Comparison of ENCODE assay signal across 8 cellular contexts in the genomic region with DNA sequence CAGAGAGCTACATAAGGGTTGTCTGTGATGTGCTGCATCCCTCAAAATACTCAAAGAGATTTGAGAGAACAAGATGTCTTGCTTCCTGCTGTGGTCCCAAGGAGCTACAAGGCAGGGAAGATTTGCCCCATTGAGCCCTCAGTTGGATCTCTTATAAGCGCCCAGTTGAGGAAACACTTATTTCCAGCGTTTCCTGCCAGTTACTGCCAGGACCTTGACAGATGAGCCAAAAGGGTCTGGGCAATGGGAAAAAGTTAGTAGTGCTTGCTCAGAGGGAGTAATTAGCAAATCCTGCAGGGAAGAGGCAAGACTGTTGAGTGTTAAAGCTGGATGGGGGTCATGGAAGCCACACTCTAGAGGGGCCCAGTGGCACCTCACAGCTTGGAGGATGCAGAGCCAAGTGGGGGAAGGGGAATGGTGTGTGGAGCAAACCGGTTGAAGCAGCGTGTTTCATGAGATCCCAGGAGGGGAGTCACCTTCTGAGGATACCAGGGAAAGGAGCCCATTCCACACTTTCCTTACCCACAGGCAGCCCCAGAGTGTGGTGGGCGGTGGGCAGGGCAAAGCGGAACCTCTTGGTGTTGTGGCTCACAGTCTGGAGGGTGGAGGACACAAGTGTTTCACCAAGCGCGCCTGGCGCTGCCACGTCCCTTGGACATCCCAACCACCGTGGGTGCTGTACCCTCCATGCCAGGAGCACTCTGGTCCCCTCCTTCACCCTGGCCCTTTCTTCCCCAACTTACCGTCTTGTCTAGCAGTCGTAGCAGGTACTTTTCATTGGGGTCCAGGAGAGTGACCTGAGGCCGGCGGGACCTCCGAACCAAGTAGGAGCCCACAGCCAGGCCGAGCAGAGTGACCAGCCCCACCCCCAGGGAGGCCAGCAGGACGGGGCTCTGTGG. TPM values are rescaled to one million over a fixed set of nuclear protein-coding genes. Genes with fewer than 3 reads are reported as not detected.
A peak's percentile ranks its signal among the peaks of the same experiment; 100 is the strongest.
DNase-seq lines count a peak whose midpoint lies in the region; TF ChIP-seq lines count a peak whose summit lies in the region.

No MANE protein-coding gene starts in this region.

- H3K27ac Mint-ChIP-seq in immature natural killer cell, result peak overlapping the region; percentile 60 to 86 (median 78)

- H3K36me3 ChIP-seq in adrenal gland (replicated peaks in 1 of 2) (peaks cover 0 to 27% of the 10 kb centered on the region in 2 donors), subcutaneous abdominal adipose tissue (ENCODE audit: control insufficient read depth in 5 of 5, insufficient read depth in 5 of 5, low read length in 5 of 5) (peaks cover 10 to 38% (median 36%) of the 10 kb centered on the region in 5 donors)

- H3K9me3 ChIP-seq in adrenal gland (replicated peaks in 1 of 3) (no peaks in the 10 kb centered on the region), subcutaneous abdominal adipose tissue (ENCODE audit: control insufficient read depth in 5 of 5, low read length in 5 of 5) (no peaks in the 10 kb centered on the region)

- peak overlapping the region in 4 of 5 donors; percentile 85 to 93 (median 90) for H3K9ac ChIP-seq in subcutaneous abdominal adipose tissue (ENCODE audit: low read length in 5 of 5)

- no peak for TF ChIP-seq CTCF in adrenal gland (IDR thresholded peaks at IDR 0.05)

- 44 to 50% (median 48%) methylated on average over 17 to 18 of the region's 18 CpGs for WGBS in adrenal gland, 4 donors

- peak overlapping the region; percentile 74 to 97 (median 91) for H3K27ac ChIP-seq in adrenal gland
- H3K27ac ChIP-seq in subcutaneous abdominal adipose tissue (ENCODE audit: low read depth, low read length), result peak overlapping the region; percentile 60

- H3K27me3 Mint-ChIP-seq in immature natural killer cell (ENCODE audit: low read depth in 3 of 3), result peaks cover 2 to 5% (median 5%) of the 10 kb centered on the region in 3 donors

- DNase-seq in activated T-cell treated with anti-CD3 and anti-CD28 coated beads for 1 hour (ENCODE audit: low read depth) (peak; percentile 5), activated T-cell treated with anti-CD3 and anti-CD28 coated beads for 4 hours (no peak), adrenal gland (peak in 4 of 7 donors; percentile 15 to 58 (median 28)), immature natural killer cell (no peak), DMS 273 (lab: John Stamatoyannopoulos, UW; ENCODE audit: unreplicated experiment) (no peak), NCI-H2081 treated with DMSO at 0.1 percent for 48 hours (lab: John Stamatoyannopoulos, UW) (no peak), HPDE6-E6E7 (ENCODE audit: extremely low spot score) (no peak)

- no peaks in the 10 kb centered on the region for H3K27me3 ChIP-seq in adrenal gland
- no peaks in the 10 kb centered on the region for H3K27me3 ChIP-seq in subcutaneous abdominal adipose tissue (ENCODE audit: control insufficient read depth in 5 of 5, insufficient read depth in 4 of 5, low read length in 5 of 5)

- H3K4me3 ChIP-seq in adrenal gland (peak overlapping the region; percentile 45 to 94 (median 89)), subcutaneous abdominal adipose tissue (ENCODE audit: low read depth in 1 of 5, low read length in 5 of 5) (peak overlapping the region; percentile 65 to 93 (median 86))

- intact Hi-C loops in adrenal gland (cut with DNase I), result no loop called here

- H3K4me1 ChIP-seq in adrenal gland (replicated peaks in 1 of 2), result peaks cover 12 to 36% of the 10 kb centered on the region in 2 donors
- H3K4me1 ChIP-seq in subcutaneous abdominal adipose tissue (ENCODE audit: control insufficient read depth in 5 of 5, insufficient read depth in 5 of 5, low read length in 5 of 5), result peaks cover 11 to 34% (median 26%) of the 10 kb centered on the region in 5 donors

- H3K9me3 Mint-ChIP-seq in immature natural killer cell, result no peaks in the 10 kb centered on the region

- peaks cover 18 to 30% of the 10 kb centered on the region in 2 donors for H3K4me1 Mint-ChIP-seq in immature natural killer cell

- H3K36me3 Mint-ChIP-seq in immature natural killer cell, result peaks cover 0 to 9% (median 4%) of the 10 kb centered on the region in 3 donors

- peak overlapping the region; percentile 72 to 81 (median 77) for H3K4me3 Mint-ChIP-seq in immature natural killer cell

- TF ChIP-seq POLR2A in adrenal gland (IDR thresholded peaks at IDR 0.05), result no peak

RNA-seq across cellular contexts. Expression of gene CYB5R1, which starts 0.8 kb away (rescaled TPM):
- 100 to 1,000 TPM in 3 of 8 donors, 10 to 100 TPM in 5; 83.0 to 247 (median 95.4) TPM for total RNA-seq in adrenal gland
- polyA plus RNA-seq in adrenal gland (10 to 100 TPM; 41.4 to 97.5 (median 45.0) TPM), immature natural killer cell (10 to 100 TPM; 34.6 to 51.0 (median 48.1) TPM)

RNA-seq across cellular contexts. Expression of gene ADIPOR1, which starts 8.1 kb away (rescaled TPM):
- total RNA-seq in adrenal gland, result 100 to 1,000 TPM in 4 of 8 donors, 10 to 100 TPM in 4; 80.5 to 143 (median 103) TPM
- 100 to 1,000 TPM in 1 of 3 donors, 10 to 100 TPM in 2; 57.0 to 130 (median 68.7) TPM for polyA plus RNA-seq in adrenal gland
- polyA plus RNA-seq in immature natural killer cell, result 100 to 1,000 TPM in 1 of 3 donors, 10 to 100 TPM in 2; 81.5 to 149 (median 95.0) TPM

RNA-seq across cellular contexts. Expression of gene KLHL12, which starts 39.2 kb away (rescaled TPM):
- total RNA-seq in adrenal gland, result 10 to 100 TPM; 21.9 to 40.7 (median 26.7) TPM
- 10 to 100 TPM; 12.2 to 30.6 (median 14.7) TPM for polyA plus RNA-seq in adrenal gland
- 10 to 100 TPM; 10.7 to 27.7 (median 16.5) TPM for polyA plus RNA-seq in immature natural killer cell

RNA-seq across cellular contexts. Expression of gene TMEM183A, which starts 40.9 kb away (rescaled TPM):
- 10 to 100 TPM; 44.3 to 66.1 (median 52.8) TPM for total RNA-seq in adrenal gland
- 10 to 100 TPM; 23.4 to 57.0 (median 24.4) TPM for polyA plus RNA-seq in adrenal gland
- 10 to 100 TPM; 55.0 to 83.2 (median 64.2) TPM for polyA plus RNA-seq in immature natural killer cell

Comparison
In these comparisons a context has a peak if more than half of its experiments do, and no peak if none do; other contexts are left out.
1. DNase-seq: peak in activated T-cell treated with anti-CD3 and anti-CD28 coated beads for 1 hour (single experiment) and adrenal gland (4 of 7); none in activated T-cell treated with anti-CD3 and anti-CD28 coated beads for 4 hours (single experiment), immature natural killer cell (0 of 3), DMS 273 (single experiment), NCI-H2081 treated with DMSO at 0.1 percent for 48 hours (single experiment) and HPDE6-E6E7 (single experiment).